In genomic region chr19:5340637-5341447, GRCh38 we compare ENCODE assay signal across 1 cellular context.
TF ChIP-seq lines count a peak whose summit lies in the region.

Gene PTPRS (minus strand): TSS chr19:5340812. CDS start chr19:5286140, 54,672 bp downstream.

TF ChIP-seq in GM12878, 131 proteins besides CTCF, POLR2A, EP300 and RAD21 (continued from another document and continues in another):
- TF ChIP-seq, protein P1, sequence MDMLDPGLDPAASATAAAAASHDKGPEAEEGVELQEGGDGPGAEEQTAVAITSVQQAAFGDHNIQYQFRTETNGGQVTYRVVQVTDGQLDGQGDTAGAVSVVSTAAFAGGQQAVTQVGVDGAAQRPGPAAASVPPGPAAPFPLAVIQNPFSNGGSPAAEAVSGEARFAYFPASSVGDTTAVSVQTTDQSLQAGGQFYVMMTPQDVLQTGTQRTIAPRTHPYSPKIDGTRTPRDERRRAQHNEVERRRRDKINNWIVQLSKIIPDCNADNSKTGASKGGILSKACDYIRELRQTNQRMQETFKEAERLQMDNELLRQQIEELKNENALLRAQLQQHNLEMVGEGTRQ (IDR thresholded peaks at IDR 0.05; ENCODE audit: borderline replicate concordance, low read depth, low read length) = peak; percentile 65
- no peak for TF ChIP-seq YBX1 (IDR thresholded peaks at IDR 0.05)
- no peak for TF ChIP-seq RUNX3 (IDR thresholded peaks at IDR 0.05; ENCODE audit: low read length)
- TF ChIP-seq SREBF1 (IDR thresholded peaks at IDR 0.05; ENCODE audit: low read length) = no peak
- peak; percentile 59; the same call in 1 of the 2 replicates for TF ChIP-seq CREB1 (IDR thresholded peaks at IDR 0.05; ENCODE audit: low read depth)
- no peak for TF ChIP-seq MEF2A (IDR thresholded peaks at IDR 0.05; ENCODE audit: insufficient read depth, low read depth, low read length)
- TF ChIP-seq, protein P2, sequence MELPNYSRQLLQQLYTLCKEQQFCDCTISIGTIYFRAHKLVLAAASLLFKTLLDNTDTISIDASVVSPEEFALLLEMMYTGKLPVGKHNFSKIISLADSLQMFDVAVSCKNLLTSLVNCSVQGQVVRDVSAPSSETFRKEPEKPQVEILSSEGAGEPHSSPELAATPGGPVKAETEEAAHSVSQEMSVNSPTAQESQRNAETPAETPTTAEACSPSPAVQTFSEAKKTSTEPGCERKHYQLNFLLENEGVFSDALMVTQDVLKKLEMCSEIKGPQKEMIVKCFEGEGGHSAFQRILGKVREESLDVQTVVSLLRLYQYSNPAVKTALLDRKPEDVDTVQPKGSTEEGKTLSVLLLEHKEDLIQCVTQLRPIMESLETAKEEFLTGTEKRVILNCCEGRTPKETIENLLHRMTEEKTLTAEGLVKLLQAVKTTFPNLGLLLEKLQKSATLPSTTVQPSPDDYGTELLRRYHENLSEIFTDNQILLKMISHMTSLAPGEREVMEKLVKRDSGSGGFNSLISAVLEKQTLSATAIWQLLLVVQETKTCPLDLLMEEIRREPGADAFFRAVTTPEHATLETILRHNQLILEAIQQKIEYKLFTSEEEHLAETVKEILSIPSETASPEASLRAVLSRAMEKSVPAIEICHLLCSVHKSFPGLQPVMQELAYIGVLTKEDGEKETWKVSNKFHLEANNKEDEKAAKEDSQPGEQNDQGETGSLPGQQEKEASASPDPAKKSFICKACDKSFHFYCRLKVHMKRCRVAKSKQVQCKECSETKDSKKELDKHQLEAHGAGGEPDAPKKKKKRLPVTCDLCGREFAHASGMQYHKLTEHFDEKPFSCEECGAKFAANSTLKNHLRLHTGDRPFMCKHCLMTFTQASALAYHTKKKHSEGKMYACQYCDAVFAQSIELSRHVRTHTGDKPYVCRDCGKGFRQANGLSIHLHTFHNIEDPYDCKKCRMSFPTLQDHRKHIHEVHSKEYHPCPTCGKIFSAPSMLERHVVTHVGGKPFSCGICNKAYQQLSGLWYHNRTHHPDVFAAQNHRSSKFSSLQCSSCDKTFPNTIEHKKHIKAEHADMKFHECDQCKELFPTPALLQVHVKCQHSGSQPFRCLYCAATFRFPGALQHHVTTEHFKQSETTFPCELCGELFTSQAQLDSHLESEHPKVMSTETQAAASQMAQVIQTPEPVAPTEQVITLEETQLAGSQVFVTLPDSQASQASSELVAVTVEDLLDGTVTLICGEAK (IDR thresholded peaks at IDR 0.05; ENCODE audit: borderline replicate concordance) = no peak
- TF ChIP-seq STAT3 (IDR thresholded peaks at IDR 0.05; ENCODE audit: low read depth, low read length) = no peak
- TF ChIP-seq, protein P3, sequence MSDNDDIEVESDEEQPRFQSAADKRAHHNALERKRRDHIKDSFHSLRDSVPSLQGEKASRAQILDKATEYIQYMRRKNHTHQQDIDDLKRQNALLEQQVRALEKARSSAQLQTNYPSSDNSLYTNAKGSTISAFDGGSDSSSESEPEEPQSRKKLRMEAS (IDR thresholded peaks at IDR 0.05; ENCODE audit: low read depth, low read length) = peak; percentile 94
- TF ChIP-seq, protein P4, sequence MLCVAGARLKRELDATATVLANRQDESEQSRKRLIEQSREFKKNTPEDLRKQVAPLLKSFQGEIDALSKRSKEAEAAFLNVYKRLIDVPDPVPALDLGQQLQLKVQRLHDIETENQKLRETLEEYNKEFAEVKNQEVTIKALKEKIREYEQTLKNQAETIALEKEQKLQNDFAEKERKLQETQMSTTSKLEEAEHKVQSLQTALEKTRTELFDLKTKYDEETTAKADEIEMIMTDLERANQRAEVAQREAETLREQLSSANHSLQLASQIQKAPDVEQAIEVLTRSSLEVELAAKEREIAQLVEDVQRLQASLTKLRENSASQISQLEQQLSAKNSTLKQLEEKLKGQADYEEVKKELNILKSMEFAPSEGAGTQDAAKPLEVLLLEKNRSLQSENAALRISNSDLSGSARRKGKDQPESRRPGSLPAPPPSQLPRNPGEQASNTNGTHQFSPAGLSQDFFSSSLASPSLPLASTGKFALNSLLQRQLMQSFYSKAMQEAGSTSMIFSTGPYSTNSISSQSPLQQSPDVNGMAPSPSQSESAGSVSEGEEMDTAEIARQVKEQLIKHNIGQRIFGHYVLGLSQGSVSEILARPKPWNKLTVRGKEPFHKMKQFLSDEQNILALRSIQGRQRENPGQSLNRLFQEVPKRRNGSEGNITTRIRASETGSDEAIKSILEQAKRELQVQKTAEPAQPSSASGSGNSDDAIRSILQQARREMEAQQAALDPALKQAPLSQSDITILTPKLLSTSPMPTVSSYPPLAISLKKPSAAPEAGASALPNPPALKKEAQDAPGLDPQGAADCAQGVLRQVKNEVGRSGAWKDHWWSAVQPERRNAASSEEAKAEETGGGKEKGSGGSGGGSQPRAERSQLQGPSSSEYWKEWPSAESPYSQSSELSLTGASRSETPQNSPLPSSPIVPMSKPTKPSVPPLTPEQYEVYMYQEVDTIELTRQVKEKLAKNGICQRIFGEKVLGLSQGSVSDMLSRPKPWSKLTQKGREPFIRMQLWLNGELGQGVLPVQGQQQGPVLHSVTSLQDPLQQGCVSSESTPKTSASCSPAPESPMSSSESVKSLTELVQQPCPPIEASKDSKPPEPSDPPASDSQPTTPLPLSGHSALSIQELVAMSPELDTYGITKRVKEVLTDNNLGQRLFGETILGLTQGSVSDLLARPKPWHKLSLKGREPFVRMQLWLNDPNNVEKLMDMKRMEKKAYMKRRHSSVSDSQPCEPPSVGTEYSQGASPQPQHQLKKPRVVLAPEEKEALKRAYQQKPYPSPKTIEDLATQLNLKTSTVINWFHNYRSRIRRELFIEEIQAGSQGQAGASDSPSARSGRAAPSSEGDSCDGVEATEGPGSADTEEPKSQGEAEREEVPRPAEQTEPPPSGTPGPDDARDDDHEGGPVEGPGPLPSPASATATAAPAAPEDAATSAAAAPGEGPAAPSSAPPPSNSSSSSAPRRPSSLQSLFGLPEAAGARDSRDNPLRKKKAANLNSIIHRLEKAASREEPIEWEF (IDR thresholded peaks at IDR 0.05; ENCODE audit: insufficient replicate concordance, low read depth, low read length) = no peak
- TF ChIP-seq, protein P5, sequence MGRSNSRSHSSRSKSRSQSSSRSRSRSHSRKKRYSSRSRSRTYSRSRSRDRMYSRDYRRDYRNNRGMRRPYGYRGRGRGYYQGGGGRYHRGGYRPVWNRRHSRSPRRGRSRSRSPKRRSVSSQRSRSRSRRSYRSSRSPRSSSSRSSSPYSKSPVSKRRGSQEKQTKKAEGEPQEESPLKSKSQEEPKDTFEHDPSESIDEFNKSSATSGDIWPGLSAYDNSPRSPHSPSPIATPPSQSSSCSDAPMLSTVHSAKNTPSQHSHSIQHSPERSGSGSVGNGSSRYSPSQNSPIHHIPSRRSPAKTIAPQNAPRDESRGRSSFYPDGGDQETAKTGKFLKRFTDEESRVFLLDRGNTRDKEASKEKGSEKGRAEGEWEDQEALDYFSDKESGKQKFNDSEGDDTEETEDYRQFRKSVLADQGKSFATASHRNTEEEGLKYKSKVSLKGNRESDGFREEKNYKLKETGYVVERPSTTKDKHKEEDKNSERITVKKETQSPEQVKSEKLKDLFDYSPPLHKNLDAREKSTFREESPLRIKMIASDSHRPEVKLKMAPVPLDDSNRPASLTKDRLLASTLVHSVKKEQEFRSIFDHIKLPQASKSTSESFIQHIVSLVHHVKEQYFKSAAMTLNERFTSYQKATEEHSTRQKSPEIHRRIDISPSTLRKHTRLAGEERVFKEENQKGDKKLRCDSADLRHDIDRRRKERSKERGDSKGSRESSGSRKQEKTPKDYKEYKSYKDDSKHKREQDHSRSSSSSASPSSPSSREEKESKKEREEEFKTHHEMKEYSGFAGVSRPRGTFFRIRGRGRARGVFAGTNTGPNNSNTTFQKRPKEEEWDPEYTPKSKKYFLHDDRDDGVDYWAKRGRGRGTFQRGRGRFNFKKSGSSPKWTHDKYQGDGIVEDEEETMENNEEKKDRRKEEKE (IDR thresholded peaks at IDR 0.05) = no peak
- no peak for TF ChIP-seq HDAC2 (IDR thresholded peaks at IDR 0.05)
- no peak for TF ChIP-seq POLR2AphosphoS5 (IDR thresholded peaks at IDR 0.05; ENCODE audit: low read length)
- no peak for TF ChIP-seq IKZF2 (IDR thresholded peaks at IDR 0.05)
- TF ChIP-seq SREBF2 (IDR thresholded peaks at IDR 0.05; ENCODE audit: low read length) = no peak
- TF ChIP-seq CREM (IDR thresholded peaks at IDR 0.05; ENCODE audit: low read depth) = no peak
- no peak for TF ChIP-seq RBBP5 (conservative IDR thresholded peaks at IDR 0.05)
- no peak for TF ChIP-seq KAT2A (conservative IDR thresholded peaks at IDR 0.05; ENCODE audit: control insufficient read depth, low read depth, low read length)
- TF ChIP-seq, protein P6, sequence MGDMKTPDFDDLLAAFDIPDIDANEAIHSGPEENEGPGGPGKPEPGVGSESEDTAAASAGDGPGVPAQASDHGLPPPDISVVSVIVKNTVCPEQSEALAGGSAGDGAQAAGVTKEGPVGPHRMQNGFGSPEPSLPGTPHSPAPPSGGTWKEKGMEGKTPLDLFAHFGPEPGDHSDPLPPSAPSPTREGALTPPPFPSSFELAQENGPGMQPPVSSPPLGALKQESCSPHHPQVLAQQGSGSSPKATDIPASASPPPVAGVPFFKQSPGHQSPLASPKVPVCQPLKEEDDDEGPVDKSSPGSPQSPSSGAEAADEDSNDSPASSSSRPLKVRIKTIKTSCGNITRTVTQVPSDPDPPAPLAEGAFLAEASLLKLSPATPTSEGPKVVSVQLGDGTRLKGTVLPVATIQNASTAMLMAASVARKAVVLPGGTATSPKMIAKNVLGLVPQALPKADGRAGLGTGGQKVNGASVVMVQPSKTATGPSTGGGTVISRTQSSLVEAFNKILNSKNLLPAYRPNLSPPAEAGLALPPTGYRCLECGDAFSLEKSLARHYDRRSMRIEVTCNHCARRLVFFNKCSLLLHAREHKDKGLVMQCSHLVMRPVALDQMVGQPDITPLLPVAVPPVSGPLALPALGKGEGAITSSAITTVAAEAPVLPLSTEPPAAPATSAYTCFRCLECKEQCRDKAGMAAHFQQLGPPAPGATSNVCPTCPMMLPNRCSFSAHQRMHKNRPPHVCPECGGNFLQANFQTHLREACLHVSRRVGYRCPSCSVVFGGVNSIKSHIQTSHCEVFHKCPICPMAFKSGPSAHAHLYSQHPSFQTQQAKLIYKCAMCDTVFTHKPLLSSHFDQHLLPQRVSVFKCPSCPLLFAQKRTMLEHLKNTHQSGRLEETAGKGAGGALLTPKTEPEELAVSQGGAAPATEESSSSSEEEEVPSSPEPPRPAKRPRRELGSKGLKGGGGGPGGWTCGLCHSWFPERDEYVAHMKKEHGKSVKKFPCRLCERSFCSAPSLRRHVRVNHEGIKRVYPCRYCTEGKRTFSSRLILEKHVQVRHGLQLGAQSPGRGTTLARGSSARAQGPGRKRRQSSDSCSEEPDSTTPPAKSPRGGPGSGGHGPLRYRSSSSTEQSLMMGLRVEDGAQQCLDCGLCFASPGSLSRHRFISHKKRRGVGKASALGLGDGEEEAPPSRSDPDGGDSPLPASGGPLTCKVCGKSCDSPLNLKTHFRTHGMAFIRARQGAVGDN (IDR thresholded peaks at IDR 0.05) = 0 out of 2 replicates have a peak, but pooled peaks have one; percentile 25
- TF ChIP-seq KDM1A (IDR thresholded peaks at IDR 0.05; ENCODE audit: borderline replicate concordance) = no peak
- TF ChIP-seq ATF7 (IDR thresholded peaks at IDR 0.05; ENCODE audit: low read depth) = no peak
- peak in 1 of 2 experiments; percentile 93; a peak in 2 of 4 replicates for TF ChIP-seq BHLHE40 (IDR thresholded peaks at IDR 0.05; ENCODE audit: borderline replicate concordance in 1 of 2, low read depth in 2 of 2, low read length in 1 of 2)
- no peak for TF ChIP-seq MEF2B (IDR thresholded peaks at IDR 0.05; ENCODE audit: partially characterized antibody, poor library complexity, severe bottlenecking)
- no peak for TF ChIP-seq ZNF592 (IDR thresholded peaks at IDR 0.05)
- TF ChIP-seq RFX5 (IDR thresholded peaks at IDR 0.05; ENCODE audit: low read depth, low read length) = no peak
- 0 out of 2 replicates have a peak, but pooled peaks have one; percentile 45 for TF ChIP-seq DPF2 (IDR thresholded peaks at IDR 0.05)
- TF ChIP-seq MYB (IDR thresholded peaks at IDR 0.05; ENCODE audit: borderline replicate concordance, low read depth, low read length) = no peak
- TF ChIP-seq MXI1 (IDR thresholded peaks at IDR 0.05; ENCODE audit: low read depth, low read length) = peak; percentile 76
- no peak for TF ChIP-seq SUZ12 (IDR thresholded peaks at IDR 0.05; ENCODE audit: unreplicated experiment)
- TF ChIP-seq, protein P7, sequence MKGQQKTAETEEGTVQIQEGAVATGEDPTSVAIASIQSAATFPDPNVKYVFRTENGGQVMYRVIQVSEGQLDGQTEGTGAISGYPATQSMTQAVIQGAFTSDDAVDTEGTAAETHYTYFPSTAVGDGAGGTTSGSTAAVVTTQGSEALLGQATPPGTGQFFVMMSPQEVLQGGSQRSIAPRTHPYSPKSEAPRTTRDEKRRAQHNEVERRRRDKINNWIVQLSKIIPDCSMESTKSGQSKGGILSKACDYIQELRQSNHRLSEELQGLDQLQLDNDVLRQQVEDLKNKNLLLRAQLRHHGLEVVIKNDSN (IDR thresholded peaks at IDR 0.05; ENCODE audit: borderline replicate concordance, extremely low read length, insufficient read depth, low read depth, low read length) = peak; percentile 89
- TF ChIP-seq EGR1 (IDR thresholded peaks at IDR 0.05; ENCODE audit: borderline replicate concordance in 1 of 2, low read depth in 2 of 2, low read length in 2 of 2) = no peak
- peak; percentile 39; the same call in 1 of the 2 replicates for TF ChIP-seq NRF1 (conservative IDR thresholded peaks at IDR 0.05; ENCODE audit: low read depth, low read length)
- no peak for TF ChIP-seq SIX5 (IDR thresholded peaks at IDR 0.05; ENCODE audit: low read depth, low read length, severe bottlenecking)
